9 cellular contexts compared by ENCODE assay signal in the genomic region with DNA sequence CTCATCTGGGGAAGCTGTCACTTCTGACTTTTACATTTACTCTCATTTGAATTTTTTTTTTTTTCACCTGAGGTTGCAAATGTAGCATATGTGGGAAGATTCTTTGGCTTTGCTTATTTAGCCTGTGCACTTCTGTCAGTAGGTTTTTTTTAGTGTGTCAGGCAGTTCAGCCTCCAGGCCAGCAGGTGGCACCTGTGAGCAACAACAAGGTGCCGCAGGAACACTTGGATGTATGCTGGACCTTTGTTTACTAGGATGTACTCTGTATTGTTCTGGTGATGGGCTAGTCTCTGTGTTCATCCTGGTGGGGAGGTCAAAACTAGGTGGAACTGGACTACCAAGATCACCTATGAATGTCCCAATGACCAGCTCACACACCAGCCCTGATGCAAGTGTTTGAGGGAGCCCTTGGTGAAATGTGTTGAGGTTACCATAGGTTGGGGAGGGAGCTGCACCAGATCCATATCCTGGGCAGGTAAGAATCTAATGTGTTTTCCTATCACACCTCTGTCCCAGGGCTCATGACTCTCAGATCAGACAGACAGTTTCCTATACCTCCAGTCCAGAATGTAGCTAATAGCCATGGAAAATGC.
A peak's percentile ranks its signal among the peaks of the same experiment; 100 is the strongest.
DNase-seq lines count a peak whose midpoint lies in the region; ATAC-seq and TF ChIP-seq lines count a peak whose summit lies in the region.
"Had no signal": no experiment of that assay in that cellular context is flagged by ENCODE, and none has a peak within 500 bp of the region (broad histone marks: within the 10 kb centered on the region; RNA-seq: fewer than 3 reads in every experiment).

No MANE protein-coding gene starts in this region.

- no peaks in the 10 kb centered on the region for H3K4me1 Mint-ChIP-seq in Caco-2 (ENCODE audit: low read depth, unreplicated experiment)

- no peak overlapping the region for H3K27ac ChIP-seq in neuronal stem cell (replicated peaks; ENCODE audit: low read length)

- H4K8ac ChIP-seq in neuronal stem cell (ENCODE audit: low read depth, low read length): no peak overlapping the region

- H3K23ac ChIP-seq in neuronal stem cell (ENCODE audit: low read depth, low read length, poor library complexity): no peak overlapping the region

- H3K4me1 ChIP-seq in Caco-2: no peaks in the 10 kb centered on the region
- no peaks in the 10 kb centered on the region for H3K4me1 ChIP-seq in neuronal stem cell (ENCODE audit: control insufficient read depth in 2 of 2, insufficient read depth in 1 of 2, low read depth in 1 of 2, low read length in 2 of 2)

- H3K4ac ChIP-seq in neuronal stem cell (ENCODE audit: low read length): no peak overlapping the region

- intact Hi-C loops in Caco-2 (cut with micrococcal nuclease; ENCODE audit: unreplicated experiment): loop anchor here (1.0 kb wide), 2 partner anchors 265 to 462 kb away; no protein-coding TSS in a partner anchor

- H3K9me3 ChIP-seq in Caco-2: no peaks in the 10 kb centered on the region
- peaks cover 2 to 6% of the 10 kb centered on the region in 2 donors for H3K9me3 ChIP-seq in neuronal stem cell (replicated peaks in 1 of 2; ENCODE audit: control insufficient read depth in 2 of 2, insufficient read depth in 1 of 2, low read depth in 1 of 2, low read length in 2 of 2)

- no peak overlapping the region for H2BK12ac ChIP-seq in neuronal stem cell (ENCODE audit: low read length)

- peaks cover 3% of the 10 kb centered on the region for H3K9me3 Mint-ChIP-seq in Caco-2 (ENCODE audit: unreplicated experiment)

- no peak overlapping the region for H3K14ac ChIP-seq in neuronal stem cell (ENCODE audit: low read length)

- H4K91ac ChIP-seq in neuronal stem cell (ENCODE audit: low read depth, low read length, poor library complexity): no peak overlapping the region

- CTCF ChIA-PET in Caco-2 (lab: Charles Lee): no interaction called here

- DNase-seq in Caco-2 (peak; percentile 35 to 59), dermis blood vessel endothelial cell (peak; percentile 0), anterior cingulate cortex (lab: John Stamatoyannopoulos, UW) (no peak), neuronal stem cell (ENCODE audit: low spot score) (no peak), pons (ENCODE audit: low spot score) (no peak)
- DNase-seq in stimulated activated CD8-positive, alpha-beta memory T cell treated with anti-CD3 and anti-CD28 coated beads, Interleukin-4, amount 100 ng/mL, for 48 hours: peak; percentile 53

- ATAC-seq in GM19397 (IDR thresholded peaks at IDR 0.05; ENCODE audit: unreplicated experiment): peak; percentile 63

- peaks cover 2% of the 10 kb centered on the region for H3K27me3 Mint-ChIP-seq in Caco-2 (ENCODE audit: insufficient read depth, unreplicated experiment)

- H2BK15ac ChIP-seq in neuronal stem cell (ENCODE audit: low read length): no peak overlapping the region

- no peak overlapping the region for H2BK120ac ChIP-seq in neuronal stem cell (ENCODE audit: low read depth, low read length)

- H2BK5ac ChIP-seq in neuronal stem cell (ENCODE audit: low read length): no peak overlapping the region

- H3K27ac Mint-ChIP-seq in Caco-2 (ENCODE audit: unreplicated experiment): no peak overlapping the region

- TF ChIP-seq CTCF in Caco-2 (IDR thresholded peaks at IDR 0.05; ENCODE audit: insufficient read depth in 1 of 2, low read depth in 1 of 2, low read length in 1 of 2, severe bottlenecking in 1 of 2, unreplicated experiment in 1 of 2) (peak; percentile 57 to 76), LNCAP (IDR thresholded peaks at IDR 0.05) (peak; percentile 92)

- no peaks in the 10 kb centered on the region for H3K79me1 ChIP-seq in neuronal stem cell (ENCODE audit: low read depth, low read length)

- H3K4me3 ChIP-seq in Caco-2 (ENCODE audit: low read depth, low read length) (no peak overlapping the region), neuronal stem cell (ENCODE audit: low read length in 2 of 2) (no peak overlapping the region)
- H3K4me3 ChIP-seq: lung had no signal

- H3K18ac ChIP-seq in neuronal stem cell (ENCODE audit: low read length): no peak overlapping the region

- H3K9ac ChIP-seq in neuronal stem cell (ENCODE audit: low read depth, low read length, poor library complexity): no peak overlapping the region

- no peak overlapping the region for H2AK5ac ChIP-seq in neuronal stem cell (ENCODE audit: low read depth, low read length)

- no peak overlapping the region for H3K4me3 Mint-ChIP-seq in Caco-2 (ENCODE audit: unreplicated experiment)

- H3K36me3 Mint-ChIP-seq in Caco-2 (ENCODE audit: insufficient read depth, unreplicated experiment): no peaks in the 10 kb centered on the region

- WGBS in neuronal stem cell (ENCODE audit: extremely low coverage in 2 of 2, insufficient read length in 2 of 2, insufficient replicate concordance in 1 of 2), 2 donors: no CpG with 5 or more reads among the region's 1 CpG

- H3K36me3 ChIP-seq in Caco-2 (ENCODE audit: control insufficient read depth, insufficient read depth, low read length): no peaks in the 10 kb centered on the region
- H3K36me3 ChIP-seq in neuronal stem cell (replicated peaks in 1 of 2; ENCODE audit: control insufficient read depth in 2 of 2, insufficient read depth in 2 of 2, low read length in 2 of 2): no peaks in the 10 kb centered on the region

- H3K27me3 ChIP-seq in Caco-2 (replicated peaks; ENCODE audit: control insufficient read depth, insufficient read depth, low read length) (no peaks in the 10 kb centered on the region), neuronal stem cell (ENCODE audit: control insufficient read depth in 3 of 3, insufficient read depth in 3 of 3, low read depth in 1 of 3, low read length in 3 of 3) (no peaks in the 10 kb centered on the region)

- POLR2A ChIA-PET in Caco-2 (lab: Charles Lee): no interaction called here

- H2AFZ ChIP-seq in neuronal stem cell (ENCODE audit: low read length): no peak overlapping the region

- H3K4me2 ChIP-seq in neuronal stem cell (ENCODE audit: insufficient read depth, low read length, poor library complexity, severe bottlenecking): no peak overlapping the region

- BruUV-seq in Caco-2 (replicated peaks; lab: Mats Ljungman, UMichigan): no TSS peak

Comparison
In these comparisons a context has a peak if more than half of its experiments do, and no peak if none do; other contexts are left out.
1. DNase-seq: peak in Caco-2 (2 of 2), dermis blood vessel endothelial cell (single experiment) and stimulated activated CD8-positive, alpha-beta memory T cell treated with anti-CD3 and anti-CD28 coated beads, Interleukin-4, amount 100 ng/mL, for 48 hours (single experiment); none in anterior cingulate cortex (0 of 58), neuronal stem cell (single experiment) and pons (single experiment).